ENCODE assay signal across 1 cellular context in genomic region chr7:76029682-76030081, GRCh38.
A peak's percentile ranks its signal among the peaks of the same experiment; 100 is the strongest.
TF ChIP-seq lines count a peak whose summit lies in the region.

No MANE protein-coding gene starts in this region.

TF ChIP-seq in HepG2, 621 proteins besides CTCF, POLR2A, EP300 and RAD21:
- TF ChIP-seq ZBTB33 (CRISPR knock-in tag; IDR thresholded peaks at IDR 0.05) (peak; percentile 92), STAG1 (CRISPR knock-in tag; IDR thresholded peaks at IDR 0.05) (peak; percentile 25; the same call in 1 of the 2 replicates)
